In the genomic region with DNA sequence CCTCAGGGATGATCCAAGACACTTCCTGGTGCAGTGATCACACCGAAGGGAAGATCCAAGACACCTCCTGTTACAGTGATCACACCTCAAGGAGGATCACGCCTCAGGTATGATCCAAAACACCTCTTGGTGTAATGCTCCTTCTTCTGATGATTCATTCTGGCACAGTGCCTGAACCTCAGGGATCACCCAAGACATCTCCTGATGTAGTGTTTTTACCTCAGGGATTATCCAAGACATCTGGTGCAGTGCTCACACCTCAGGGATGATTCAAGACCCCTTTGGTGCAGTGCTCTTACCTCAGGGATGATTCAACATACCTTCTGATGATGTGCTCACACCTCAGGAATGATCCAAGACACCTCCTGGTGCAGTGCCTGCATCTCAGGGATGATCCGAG, we compare ENCODE assay signal across 24 cellular contexts.
"Had no signal": no experiment of that assay in that cellular context is flagged by ENCODE, and none has a peak within 500 bp of the region (broad histone marks: within the 10 kb centered on the region; RNA-seq: fewer than 3 reads in every experiment).

No MANE protein-coding gene starts in this region.

- H3K27ac ChIP-seq: KMS-11 had no signal

- H3K9ac ChIP-seq: KMS-11 had no signal

- H3K4me2 ChIP-seq: KMS-11 had no signal

- ATAC-seq: activated CD4-positive, CD25-positive, alpha-beta regulatory T cell treated with anti-CD3 and anti-CD28 coated beads, Interleukin-2, amount 50 U/mL, for 24 hours; activated CD8-positive, alpha-beta T cell treated with anti-CD3 and anti-CD28 coated beads for 36 hours; activated T-cell treated with anti-CD3 and anti-CD28 coated beads, Interleukin-2, amount 50 U/mL, for 72 hours; Panc1 had no signal

- DNase-seq: activated CD4-positive, alpha-beta T cell treated with anti-CD3 and anti-CD28 coated beads for 4 hours; activated CD8-positive, alpha-beta memory T cell treated with anti-CD3 and anti-CD28 coated beads, Interleukin-2, amount 50 U/mL, for 4 hours; activated CD8-positive, alpha-beta T cell treated with anti-CD3 and anti-CD28 coated beads for 36 hours; activated gamma-delta T cell treated with Interleukin-2 at 50 U/mL for 16 hours; activated naive CD4-positive, alpha-beta T cell treated with anti-CD3 and anti-CD28 coated beads, Interleukin-2, amount 10 ng/mL, durations not matched to agents 7 days and 5 days; activated naive CD8-positive, alpha-beta T cell treated with anti-CD3 and anti-CD28 coated beads for 36 hours; activated T-cell treated with anti-CD3 and anti-CD28 coated beads, Interleukin-2, amount 50 U/mL, for 72 hours; anterior cingulate cortex; central memory CD4-positive, alpha-beta T cell; MM.1S; NCI-H1105; NCI-H1436; NCI-H1694 treated with DMSO at 0.1 percent for 48 hours; NCI-H2029 treated with DMSO at 0.1 percent for 48 hours; NCI-H345; NCI-H510A; NCI-H526 treated with DMSO at 0.1 percent for 48 hours; NCI-H82; NK-92 treated with Interleukin-12 subunit alpha and Interleukin-12 subunit beta, amount 100 ng/mL, for 24 hours; OCI-M1; SHP77 treated with DMSO at 0.1 percent for 48 hours had no signal
